ENCODE assay signal across 8 cellular contexts in the genomic region with DNA sequence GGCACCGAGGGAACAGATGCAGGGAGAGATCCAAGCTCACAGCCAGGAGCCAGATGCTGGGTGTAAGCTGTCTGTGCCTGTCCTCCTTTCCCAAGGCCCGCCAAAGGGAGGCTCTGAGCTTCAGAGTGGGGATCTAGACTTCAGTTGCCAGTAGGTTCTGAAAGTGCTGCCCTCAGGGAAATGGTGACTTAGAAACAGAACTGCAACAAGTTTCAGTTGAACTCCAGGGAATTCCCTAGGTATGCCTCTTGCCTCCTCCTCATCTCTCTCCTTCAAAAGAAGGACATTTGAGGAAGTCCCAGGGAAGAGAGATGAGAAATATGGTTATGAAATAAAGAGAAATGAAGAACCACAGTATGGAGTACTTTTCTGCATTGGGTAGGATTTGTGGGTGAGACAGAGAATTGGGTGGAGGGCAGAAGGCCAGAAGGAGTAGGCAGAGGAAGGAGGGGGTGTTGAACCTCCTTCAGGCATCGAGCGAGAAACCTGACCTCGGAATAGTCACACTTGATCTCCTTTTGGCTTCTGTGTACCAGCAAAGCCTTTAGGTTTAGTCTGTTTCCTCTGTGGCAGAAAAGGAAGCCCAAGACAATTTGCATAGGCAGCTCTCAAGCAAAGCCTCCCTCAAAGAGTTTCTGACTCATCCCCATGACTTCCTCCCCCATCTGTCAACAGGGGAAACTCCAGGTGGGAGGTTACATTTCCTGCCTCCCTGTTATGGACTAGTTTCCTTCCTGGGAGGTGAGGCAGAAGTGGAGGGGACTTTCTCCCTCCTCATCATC. TPM values are rescaled to one million over a fixed set of nuclear protein-coding genes. Genes with fewer than 3 reads are reported as not detected.
DNase-seq lines count a peak whose midpoint lies in the region; ATAC-seq and TF ChIP-seq lines count a peak whose summit lies in the region.

No MANE protein-coding gene starts in this region.

- no peaks in the 10 kb centered on the region for H3K9me3 ChIP-seq in AG04450 (ENCODE audit: control insufficient read depth, insufficient read depth, low read length)

- CTCF ChIA-PET in AG04450 (lab: Charles Lee) = interaction anchor here (0.7 to 3.2 kb wide), 4 partner anchors 11 to 487 kb away, joined by 3 to 22 read pairs (median 4); no protein-coding TSS in a partner anchor

- H3K27me3 ChIP-seq in AG04450 (ENCODE audit: control insufficient read depth, insufficient read depth, low read length) (no peaks in the 10 kb centered on the region), foreskin keratinocyte (no peaks in the 10 kb centered on the region)

- peaks cover 38% of the 10 kb centered on the region for H3K4me1 ChIP-seq in foreskin keratinocyte

- ATAC-seq in GM18858 (IDR thresholded peaks at IDR 0.05; ENCODE audit: unreplicated experiment) = peak; percentile 95
- ATAC-seq in HG03039 (IDR thresholded peaks at IDR 0.05; ENCODE audit: unreplicated experiment) = peak; percentile 92
- peak; percentile 85 for ATAC-seq in foreskin keratinocyte

- POLR2A ChIA-PET in AG04450 (lab: Yijun Ruan, JAX) = no interaction called here

- H3K27ac ChIP-seq in AG04450 (ENCODE audit: low read depth, low read length) (peak overlapping the region; percentile 85), foreskin keratinocyte (peak overlapping the region; percentile 85)

- H3K4me3 ChIP-seq in AG04450 (ENCODE audit: low read depth, low read length) = no peak overlapping the region; the same call in 1 of the 2 replicates

- no peak for DNase-seq in AG04450 (ENCODE audit: low read depth, low spot score)
- DNase-seq in NOMO-1 treated with dmso at 0.1 percent for 144 hours (lab: John Stamatoyannopoulos, UW; ENCODE audit: unreplicated experiment) = peak; percentile 39
- DNase-seq in activated T-cell treated with anti-CD3 and anti-CD28 coated beads for 48 hours (ENCODE audit: low read depth) = peak; percentile 43
- DNase-seq in foreskin keratinocyte = peak; percentile 91 to 96
- DNase-seq in stimulated activated CD4-positive, alpha-beta T cell treated with anti-CD3 and anti-CD28 coated beads, Interleukin-12 subunit alpha, Interleukin-12 subunit beta, amount 100 ng/mL, for 48 hours (ENCODE audit: low read depth in 2 of 3, low spot score in 1 of 3) = peak in 2 of 3 donors; percentile 56 to 59
- DNase-seq in NCI-H345 treated with DMSO at 0.1 percent for 48 hours (lab: John Stamatoyannopoulos, UW; ENCODE audit: unreplicated experiment) = no peak

- TF ChIP-seq CTCF in AG04450 (IDR thresholded peaks at IDR 0.05; ENCODE audit: low read depth, low read length) (no peak), foreskin keratinocyte (conservative IDR thresholded peaks at IDR 0.05) (no peak)

RNA-seq across cellular contexts. Expression of a gene that starts 45.7 kb away (rescaled TPM):
- polyA plus RNA-seq in AG04450 (2011; rRNA removed) (8.3 and 11.2 TPM in 2 replicates), foreskin keratinocyte (4.0 and 6.4 TPM in 2 replicates)
- 7.7 and 10.6 TPM in 2 replicates for polyA minus RNA-seq in AG04450 (2011; rRNA and poly(A)+ RNA removed)
- total RNA-seq in foreskin keratinocyte = 5.9 and 6.6 TPM in 2 replicates

Comparison
In these comparisons a context has a peak if more than half of its experiments do, and no peak if none do; other contexts are left out.
1. DNase-seq: peak in NOMO-1 treated with dmso at 0.1 percent for 144 hours (single experiment), activated T-cell treated with anti-CD3 and anti-CD28 coated beads for 48 hours (single experiment), foreskin keratinocyte (2 of 2) and stimulated activated CD4-positive, alpha-beta T cell treated with anti-CD3 and anti-CD28 coated beads, Interleukin-12 subunit alpha, Interleukin-12 subunit beta, amount 100 ng/mL, for 48 hours (2 of 3); none in AG04450 (single experiment) and NCI-H345 treated with DMSO at 0.1 percent for 48 hours (single experiment).
2. Peak in every context shown above with its lines, with median percentiles within 50 percentile points of each other: ATAC-seq.